Comparison of ENCODE assay signal across 1 cellular context in genomic region chr7:99478464-99479440, GRCh38.
TF ChIP-seq lines count a peak whose summit lies in the region.

No MANE protein-coding gene starts in this region.

TF ChIP-seq in GM12878, 131 proteins besides CTCF, POLR2A, EP300 and RAD21:
- TF ChIP-seq RAD51 (IDR thresholded peaks at IDR 0.05), result no peak
- TF ChIP-seq SPI1 (IDR thresholded peaks at IDR 0.05; ENCODE audit: borderline replicate concordance, insufficient read depth, low read depth, low read length), result peak; percentile 40; the same call in 1 of the 2 replicates
- TF ChIP-seq BHLHE40 (IDR thresholded peaks at IDR 0.05; ENCODE audit: borderline replicate concordance in 1 of 2, low read depth in 2 of 2, low read length in 1 of 2), result no peak
- no peak for TF ChIP-seq ZBTB33 (IDR thresholded peaks at IDR 0.05)
- TF ChIP-seq SUZ12 (IDR thresholded peaks at IDR 0.05; ENCODE audit: unreplicated experiment), result no peak
- peak; percentile 26; the same call in 1 of the 2 replicates for TF ChIP-seq POLR2AphosphoS5 (IDR thresholded peaks at IDR 0.05; ENCODE audit: low read length)
- TF ChIP-seq SMAD5 (IDR thresholded peaks at IDR 0.05; ENCODE audit: low read depth), result no peak
- no peak for TF ChIP-seq RBBP5 (conservative IDR thresholded peaks at IDR 0.05)
TF ChIP-seq in GM12878: peak in this region for 2.
